Comparison of ENCODE assay signal across 2 cellular contexts in the genomic region with DNA sequence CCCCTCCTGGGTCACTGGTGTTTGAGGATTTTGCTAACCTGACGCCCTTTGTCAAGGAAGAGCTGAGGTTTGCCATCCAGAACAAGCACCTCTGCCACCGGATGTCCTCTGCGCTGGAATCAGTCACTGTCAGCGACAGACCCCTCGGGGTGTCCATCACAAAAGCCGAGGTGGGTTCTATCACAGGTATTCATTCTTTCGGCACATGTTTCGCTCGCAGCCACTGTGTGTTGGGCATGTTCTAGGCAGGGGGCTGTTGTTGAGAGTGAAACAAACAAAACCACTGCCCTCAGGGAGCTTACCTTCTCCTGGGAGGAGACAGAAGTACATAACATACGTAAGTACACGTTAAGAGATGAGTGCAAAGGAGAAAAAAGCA.
TF ChIP-seq lines count a peak whose summit lies in the region.

No MANE protein-coding gene starts in this region.

TF ChIP-seq in GM12891, 5 proteins besides CTCF, POLR2A, EP300 and RAD21:
- no peak for TF ChIP-seq TAF1 (IDR thresholded peaks at IDR 0.05; ENCODE audit: low read depth, low read length)

TF ChIP-seq in GM12878, 131 proteins besides CTCF, POLR2A, EP300 and RAD21:
- TF ChIP-seq STAT1 (conservative IDR thresholded peaks at IDR 0.05) (no peak), BCL11A (IDR thresholded peaks at IDR 0.05; ENCODE audit: low read depth, low read length) (no peak), TARDBP (IDR thresholded peaks at IDR 0.05; ENCODE audit: borderline replicate concordance) (no peak), ATF7 (IDR thresholded peaks at IDR 0.05; ENCODE audit: low read depth) (no peak), KAT2A (conservative IDR thresholded peaks at IDR 0.05; ENCODE audit: control insufficient read depth, low read depth, low read length) (no peak), E2F8 (IDR thresholded peaks at IDR 0.05; ENCODE audit: low read depth, partially characterized antibody) (no peak), RFX5 (IDR thresholded peaks at IDR 0.05; ENCODE audit: low read depth, low read length) (no peak)
- TF ChIP-seq, protein P1, sequence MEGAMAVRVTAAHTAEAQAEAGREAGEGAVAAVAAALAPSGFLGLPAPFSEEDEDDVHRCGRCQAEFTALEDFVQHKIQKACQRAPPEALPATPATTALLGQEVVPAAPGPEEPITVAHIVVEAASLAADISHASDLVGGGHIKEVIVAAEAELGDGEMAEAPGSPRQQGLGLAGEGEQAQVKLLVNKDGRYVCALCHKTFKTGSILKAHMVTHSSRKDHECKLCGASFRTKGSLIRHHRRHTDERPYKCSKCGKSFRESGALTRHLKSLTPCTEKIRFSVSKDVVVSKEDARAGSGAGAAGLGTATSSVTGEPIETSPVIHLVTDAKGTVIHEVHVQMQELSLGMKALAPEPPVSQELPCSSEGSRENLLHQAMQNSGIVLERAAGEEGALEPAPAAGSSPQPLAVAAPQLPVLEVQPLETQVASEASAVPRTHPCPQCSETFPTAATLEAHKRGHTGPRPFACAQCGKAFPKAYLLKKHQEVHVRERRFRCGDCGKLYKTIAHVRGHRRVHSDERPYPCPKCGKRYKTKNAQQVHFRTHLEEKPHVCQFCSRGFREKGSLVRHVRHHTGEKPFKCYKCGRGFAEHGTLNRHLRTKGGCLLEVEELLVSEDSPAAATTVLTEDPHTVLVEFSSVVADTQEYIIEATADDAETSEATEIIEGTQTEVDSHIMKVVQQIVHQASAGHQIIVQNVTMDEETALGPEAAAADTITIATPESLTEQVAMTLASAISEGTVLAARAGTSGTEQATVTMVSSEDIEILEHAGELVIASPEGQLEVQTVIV (IDR thresholded peaks at IDR 0.05; ENCODE audit: borderline replicate concordance, partially characterized antibody), result no peak
- TF ChIP-seq, protein P2, sequence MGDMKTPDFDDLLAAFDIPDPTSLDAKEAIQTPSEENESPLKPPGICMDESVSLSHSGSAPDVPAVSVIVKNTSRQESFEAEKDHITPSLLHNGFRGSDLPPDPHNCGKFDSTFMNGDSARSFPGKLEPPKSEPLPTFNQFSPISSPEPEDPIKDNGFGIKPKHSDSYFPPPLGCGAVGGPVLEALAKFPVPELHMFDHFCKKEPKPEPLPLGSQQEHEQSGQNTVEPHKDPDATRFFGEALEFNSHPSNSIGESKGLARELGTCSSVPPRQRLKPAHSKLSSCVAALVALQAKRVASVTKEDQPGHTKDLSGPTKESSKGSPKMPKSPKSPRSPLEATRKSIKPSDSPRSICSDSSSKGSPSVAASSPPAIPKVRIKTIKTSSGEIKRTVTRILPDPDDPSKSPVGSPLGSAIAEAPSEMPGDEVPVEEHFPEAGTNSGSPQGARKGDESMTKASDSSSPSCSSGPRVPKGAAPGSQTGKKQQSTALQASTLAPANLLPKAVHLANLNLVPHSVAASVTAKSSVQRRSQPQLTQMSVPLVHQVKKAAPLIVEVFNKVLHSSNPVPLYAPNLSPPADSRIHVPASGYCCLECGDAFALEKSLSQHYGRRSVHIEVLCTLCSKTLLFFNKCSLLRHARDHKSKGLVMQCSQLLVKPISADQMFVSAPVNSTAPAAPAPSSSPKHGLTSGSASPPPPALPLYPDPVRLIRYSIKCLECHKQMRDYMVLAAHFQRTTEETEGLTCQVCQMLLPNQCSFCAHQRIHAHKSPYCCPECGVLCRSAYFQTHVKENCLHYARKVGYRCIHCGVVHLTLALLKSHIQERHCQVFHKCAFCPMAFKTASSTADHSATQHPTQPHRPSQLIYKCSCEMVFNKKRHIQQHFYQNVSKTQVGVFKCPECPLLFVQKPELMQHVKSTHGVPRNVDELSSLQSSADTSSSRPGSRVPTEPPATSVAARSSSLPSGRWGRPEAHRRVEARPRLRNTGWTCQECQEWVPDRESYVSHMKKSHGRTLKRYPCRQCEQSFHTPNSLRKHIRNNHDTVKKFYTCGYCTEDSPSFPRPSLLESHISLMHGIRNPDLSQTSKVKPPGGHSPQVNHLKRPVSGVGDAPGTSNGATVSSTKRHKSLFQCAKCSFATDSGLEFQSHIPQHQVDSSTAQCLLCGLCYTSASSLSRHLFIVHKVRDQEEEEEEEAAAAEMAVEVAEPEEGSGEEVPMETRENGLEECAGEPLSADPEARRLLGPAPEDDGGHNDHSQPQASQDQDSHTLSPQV (IDR thresholded peaks at IDR 0.05), result no peak
